Comparison of ENCODE assay signal across 20 cellular contexts in genomic region chr3:191352014-191352413, GRCh38. TPM values are rescaled to one million over a fixed set of nuclear protein-coding genes. Genes with fewer than 3 reads are reported as not detected.
DNase-seq lines count a peak whose midpoint lies in the region; ATAC-seq, FAIRE-seq and TF ChIP-seq lines count a peak whose summit lies in the region.
"Had no signal": no experiment of that assay in that cellular context is flagged by ENCODE, and none has a peak within 500 bp of the region (broad histone marks: within the 10 kb centered on the region; RNA-seq: fewer than 3 reads in every experiment).

No MANE protein-coding gene starts in this region.

- H3K9me2 ChIP-seq in HCT116 (ENCODE audit: insufficient read depth): no peaks in the 10 kb centered on the region

- no peak for TF ChIP-seq POLR2A in A549 (IDR thresholded peaks at IDR 0.05; ENCODE audit: low read length)
- TF ChIP-seq POLR2A in HCT116 (IDR thresholded peaks at IDR 0.05; ENCODE audit: borderline replicate concordance, extremely low read depth, insufficient read depth, insufficient read length): no peak

- H3K4me3 ChIP-seq in A549 (no peak overlapping the region), HCT116 (replicated peaks in 1 of 2; ENCODE audit: low read depth in 1 of 2, low read length in 2 of 2) (no peak overlapping the region), liver (ENCODE audit: low read depth in 1 of 3, low read length in 3 of 3) (no peak overlapping the region)
- H3K4me3 ChIP-seq: GM23248, SJCRH30 had no signal

- no TSS peak for BruUV-seq in HCT116 (replicated peaks; lab: Mats Ljungman, UMichigan)

- intact Hi-C loops in HCT116 (cut with micrococcal nuclease): no loop called here

- H3K9me3 ChIP-seq in A549 (no peaks in the 10 kb centered on the region), HCT116 (ENCODE audit: control insufficient read depth in 1 of 2, insufficient read depth in 1 of 2, low read depth in 1 of 2, low read length in 2 of 2) (no peaks in the 10 kb centered on the region), liver (ENCODE audit: control insufficient read depth in 4 of 4, low read length in 3 of 4) (no peaks in the 10 kb centered on the region)
- H3K9me3 ChIP-seq: Caco-2, SJCRH30 had no signal

- H3K36me3 ChIP-seq in HCT116 (ENCODE audit: control insufficient read depth in 1 of 2, insufficient read depth in 2 of 2, low read length in 2 of 2) (no peaks in the 10 kb centered on the region), liver (ENCODE audit: control insufficient read depth in 4 of 4, insufficient read depth in 3 of 4, low read depth in 1 of 4, low read length in 3 of 4) (peaks cover 0 to under 1% (median 0%) of the 10 kb centered on the region in 4 donors)
- H3K36me3 ChIP-seq: SJCRH30 had no signal

- no peak for FAIRE-seq in A549 (lab: Jason Lieb, UNC)

- H3K27me3 ChIP-seq in HCT116 (ENCODE audit: insufficient read depth, low read length) (no peaks in the 10 kb centered on the region), liver (ENCODE audit: control insufficient read depth in 4 of 4, insufficient read depth in 4 of 4, low read length in 3 of 4) (no peaks in the 10 kb centered on the region)
- H3K27me3 ChIP-seq: SJCRH30 had no signal

- DNase-seq in A549 (ENCODE audit: low read depth in 1 of 2, low spot score in 1 of 2) (no peak), HCT116 (ENCODE audit: low read depth, low spot score) (no peak), dermis blood vessel endothelial cell (peak; percentile 43), NCI-H2029 treated with DMSO at 0.1 percent for 48 hours (lab: John Stamatoyannopoulos, UW) (no peak), NCI-H146 treated with DMSO at 0.1 percent for 48 hours (lab: John Stamatoyannopoulos, UW; ENCODE audit: unreplicated experiment) (no peak), OCI-M1 (lab: John Stamatoyannopoulos, UW) (no peak)
- DNase-seq: Caco-2; CD4-positive, alpha-beta T cell; DMS153; EL; GM23248; HCEC 1CT; KG1; MV-4-11; NCI-H187; NCI-H226; NCI-H524 treated with DMSO at 0.1 percent for 48 hours; SJCRH30 had no signal

- POLR2A ChIA-PET in A549 (lab: Yijun Ruan, JAX) (no interaction called here), HCT116 (lab: Charles Lee) (no interaction called here)

- ATAC-seq in A549 (no peak), HCT116 (no peak)
- ATAC-seq: Panc1 had no signal

- TF ChIP-seq CTCF in A549 (IDR thresholded peaks at IDR 0.05) (no peak), HCT116 (IDR thresholded peaks at IDR 0.05 in 2 of 3, conservative IDR thresholded peaks at IDR 0.05 in 1 of 3; ENCODE audit: borderline replicate concordance in 1 of 3, insufficient read depth in 1 of 3, low read depth in 2 of 3, low read length in 2 of 3) (no peak), liver (IDR thresholded peaks at IDR 0.05; ENCODE audit: low read depth, low read length, missing input control) (no peak)

- H3K9ac ChIP-seq in HCT116 (ENCODE audit: low read length) (no peak overlapping the region), liver (ENCODE audit: low read depth in 1 of 2, low read length in 2 of 2) (no peak overlapping the region)
- H3K9ac ChIP-seq: GM23248 had no signal

- no peak for TF ChIP-seq RAD21 in A549 (conservative IDR thresholded peaks at IDR 0.05 in 1 of 2, IDR thresholded peaks at IDR 0.05 in 1 of 2)
- TF ChIP-seq RAD21 in HCT116 (IDR thresholded peaks at IDR 0.05; ENCODE audit: low read depth): no peak
- no peak for TF ChIP-seq RAD21 in liver (IDR thresholded peaks at IDR 0.05)

- no peak overlapping the region for H3K27ac ChIP-seq in A549
- H3K27ac ChIP-seq in HCT116 (ENCODE audit: low read depth, low read length): peak overlapping the region; percentile 6; the same call in 1 of the 2 replicates
- peak overlapping the region; percentile 41 to 94 for H3K27ac ChIP-seq in liver (ENCODE audit: low read depth in 1 of 2, low read length in 2 of 2)
- H3K27ac ChIP-seq: GM23248, SJCRH30 had no signal

- TF ChIP-seq EP300 in A549 (IDR thresholded peaks at IDR 0.05): no peak

- H3K4me2 ChIP-seq in A549 (0 out of 3 replicates have a peak overlapping the region, but pooled peaks have one; percentile 38), HCT116 (ENCODE audit: low read length) (peak overlapping the region; percentile 35)

- no peak overlapping the region for H2AFZ ChIP-seq in HCT116 (ENCODE audit: low read depth, low read length, poor library complexity, severe bottlenecking)
- H2AFZ ChIP-seq: GM23248 had no signal

- peaks cover 94% of the 10 kb centered on the region for H3K79me2 ChIP-seq in HCT116 (ENCODE audit: insufficient read depth, low read length)

- WGBS in A549 (ENCODE audit: missing lambda C conversion rate): 86% methylated on average over 1 of the region's 1 CpG
- WGBS in liver: 94% methylated on average over 1 of the region's 1 CpG

- RAD21 ChIA-PET in HCT116 (lab: Charles Lee; ENCODE audit: low non-redundant PET in 1 of 2, low total read pairs in 2 of 2, uncharacterized antibody in 2 of 2, unreplicated experiment in 2 of 2): no interaction called here

- CTCF ChIA-PET in A549 (lab: Yijun Ruan, JAX) (no interaction called here), HCT116 (lab: Charles Lee) (no interaction called here)

- peaks cover 52% of the 10 kb centered on the region for H3K4me1 ChIP-seq in A549
- peaks cover 25 to 51% of the 10 kb centered on the region in 2 experiments for H3K4me1 ChIP-seq in HCT116 (ENCODE audit: control insufficient read depth in 1 of 2, insufficient read depth in 2 of 2, low read length in 2 of 2)
- peaks cover 14 to 52% (median 38%) of the 10 kb centered on the region in 4 donors for H3K4me1 ChIP-seq in liver (ENCODE audit: control insufficient read depth in 4 of 4, insufficient read depth in 4 of 4, low read length in 3 of 4)
- H3K4me1 ChIP-seq: Caco-2 had no signal

- no peaks in the 10 kb centered on the region for H4K20me1 ChIP-seq in HCT116 (ENCODE audit: insufficient read depth)

TF ChIP-seq in A549, 52 proteins besides CTCF, POLR2A, EP300 and RAD21 (continues in another document):
- no peak for TF ChIP-seq RNF2 (IDR thresholded peaks at IDR 0.05; ENCODE audit: borderline replicate concordance, low read depth)

TF ChIP-seq in liver, 16 proteins besides CTCF, POLR2A, EP300 and RAD21:
- TF ChIP-seq JUND (IDR thresholded peaks at IDR 0.05) (peak in 1 of 2 donors; percentile 44), ZBTB33 (IDR thresholded peaks at IDR 0.05) (no peak), SP1 (IDR thresholded peaks at IDR 0.05) (no peak)

RNA-seq across cellular contexts. Expression of gene UTS2B, which starts 21.7 kb away (rescaled TPM):
- polyA plus RNA-seq in A549 (2011; rRNA removed): 0.16 and 0.20 TPM in 2 replicates
- 0.04 TPM in 1 of 2 replicates, not detected in the other for polyA plus RNA-seq in A549 (2012; cell fraction: cytosol; rRNA removed)
- polyA plus RNA-seq in A549 (2012; cell fraction: nucleus; rRNA removed): not detected in 2 replicates
- not detected in 3 replicates for polyA plus RNA-seq in A549 (2017; fragmentation: RNase III; extraction: RNeasy Plus Mini Kit Qiagen cat#74134 plus additional on column Dnase treatment)
- polyA minus RNA-seq in A549 (2011; rRNA and poly(A)+ RNA removed): 0.41 and 0.78 TPM in 2 replicates
- 0.59 TPM for total RNA-seq in HCT116 (2021; ENCODE audit: unreplicated experiment)
- 0.08 TPM in 1 of 2 replicates, not detected in the other for polyA plus RNA-seq in HCT116 (2012)
- 0.68 TPM in 1 of 2 replicates, not detected in the other for total RNA-seq in dermis blood vessel endothelial cell
- total RNA-seq in liver: not detected
- under 1 TPM; 0.10 to 0.76 TPM for polyA plus RNA-seq in liver
- total RNA-seq: CD4-positive, alpha-beta T cell; SJCRH30 had no signal

RNA-seq across cellular contexts. Expression of gene CCDC50, which starts 22.8 kb away (rescaled TPM):
- polyA plus RNA-seq in A549 (2011; rRNA removed) (30.0 and 43.8 TPM in 2 replicates), A549 (2017; fragmentation: RNase III; extraction: RNeasy Plus Mini Kit Qiagen cat#74134 plus additional on column Dnase treatment) (20.1 to 22.6 TPM (median 20.9 TPM) in 3 replicates), liver (10 to 100 TPM; 27.3 to 40.0 TPM)
- 12.6 and 13.0 TPM in 2 replicates for polyA plus RNA-seq in A549 (2012; cell fraction: cytosol; rRNA removed)
- 8.3 and 9.6 TPM in 2 replicates for polyA plus RNA-seq in A549 (2012; cell fraction: nucleus; rRNA removed)
- polyA minus RNA-seq in A549 (2011; rRNA and poly(A)+ RNA removed): 22.0 and 24.2 TPM in 2 replicates
- total RNA-seq in HCT116 (2021; ENCODE audit: unreplicated experiment) (47.8 TPM), dermis blood vessel endothelial cell (267 and 372 TPM in 2 replicates), liver (10 to 100 TPM; 15.4 to 69.0 TPM)
- polyA plus RNA-seq in HCT116 (2012): 26.0 and 29.9 TPM in 2 replicates

Comparison
In these comparisons a context has a peak if more than half of its experiments do, and no peak if none do; other contexts are left out.
1. H3K27ac ChIP-seq: peak in HCT116 (single experiment) and liver (2 of 2); none in A549 (0 of 2).